Comparison of ENCODE assay signal across 13 cellular contexts in genomic region chr14:70935135-70935534, GRCh38. TPM values are rescaled to one million over a fixed set of nuclear protein-coding genes. Genes with fewer than 3 reads are reported as not detected.
DNase-seq lines count a peak whose midpoint lies in the region; ATAC-seq, FAIRE-seq and TF ChIP-seq lines count a peak whose summit lies in the region.
"Had no signal": no experiment of that assay in that cellular context is flagged by ENCODE, and none has a peak within 500 bp of the region (broad histone marks: within the 10 kb centered on the region; RNA-seq: fewer than 3 reads in every experiment).

No MANE protein-coding gene starts in this region.

- intact Hi-C loops in transverse colon (cut with DNase I; ENCODE audit: low total_unique reads) = no loop called here

- H3K27me3 Mint-ChIP-seq in activated naive CD4-positive, alpha-beta T cell treated with anti-CD3 and anti-CD28 coated beads, Interleukin-2, amount 50 U/mL, for 24 hours = no peaks in the 10 kb centered on the region
- peaks cover 1% of the 10 kb centered on the region for H3K27me3 Mint-ChIP-seq in endothelial cell (ENCODE audit: unreplicated experiment)
- H3K27me3 Mint-ChIP-seq: dendritic cell treated with granulocyte-macrophage colony-stimulating factor and Interleukin-4, amounts not matched to agents 40 ng/mL and 50 ng/mL, for 4 days had no signal

- peak overlapping the region in 1 of 4 donors; percentile 6 for H3K4me3 ChIP-seq in Peyer's patch
- no peak overlapping the region for H3K4me3 ChIP-seq in transverse colon

- ATAC-seq in left lobe of liver = peak; percentile 42

- peaks cover 86% of the 10 kb centered on the region for H3K4me1 Mint-ChIP-seq in activated naive CD4-positive, alpha-beta T cell treated with anti-CD3 and anti-CD28 coated beads, Interleukin-2, amount 50 U/mL, for 24 hours
- peaks cover 4% of the 10 kb centered on the region for H3K4me1 Mint-ChIP-seq in endothelial cell (ENCODE audit: unreplicated experiment)

- TF ChIP-seq POLR2A in Peyer's patch (IDR thresholded peaks at IDR 0.05) (no peak), transverse colon (IDR thresholded peaks at IDR 0.05) (no peak)

- in situ Hi-C loops in transverse colon (cut with MboI; ENCODE audit: low pct_ligation_motif_present in 1 of 4, low pct_unique_long_range_greater_than_20kb in 1 of 4, low sequenced_read_pairs in 3 of 4) = no loop called here

- H3K4me1 ChIP-seq in Peyer's patch = peaks cover 0 to 13% (median 3%) of the 10 kb centered on the region in 4 donors
- peaks cover 3 to 26% (median 14%) of the 10 kb centered on the region in 4 donors for H3K4me1 ChIP-seq in transverse colon
- H3K4me1 ChIP-seq: BE2C had no signal

- H3K27me3 ChIP-seq in Peyer's patch (no peaks in the 10 kb centered on the region), transverse colon (no peaks in the 10 kb centered on the region)
- H3K27me3 ChIP-seq: BE2C had no signal

- H3K9me3 Mint-ChIP-seq in activated naive CD4-positive, alpha-beta T cell treated with anti-CD3 and anti-CD28 coated beads, Interleukin-2, amount 50 U/mL, for 24 hours = no peaks in the 10 kb centered on the region
- H3K9me3 Mint-ChIP-seq in endothelial cell (ENCODE audit: unreplicated experiment) = no peaks in the 10 kb centered on the region
- H3K9me3 Mint-ChIP-seq: dendritic cell treated with granulocyte-macrophage colony-stimulating factor and Interleukin-4, amounts not matched to agents 40 ng/mL and 50 ng/mL, for 4 days had no signal

- H3K36me3 Mint-ChIP-seq in activated naive CD4-positive, alpha-beta T cell treated with anti-CD3 and anti-CD28 coated beads, Interleukin-2, amount 50 U/mL, for 24 hours = peaks cover 11% of the 10 kb centered on the region
- H3K36me3 Mint-ChIP-seq in endothelial cell (ENCODE audit: low read depth, unreplicated experiment) = no peaks in the 10 kb centered on the region

- no peaks in the 10 kb centered on the region for H3K9me3 ChIP-seq in Peyer's patch
- no peaks in the 10 kb centered on the region for H3K9me3 ChIP-seq in transverse colon
- H3K9me3 ChIP-seq: BE2C had no signal

- H3K36me3 ChIP-seq in Peyer's patch = no peaks in the 10 kb centered on the region
- no peaks in the 10 kb centered on the region for H3K36me3 ChIP-seq in transverse colon
- H3K36me3 ChIP-seq: BE2C had no signal

- TF ChIP-seq CTCF in Peyer's patch (IDR thresholded peaks at IDR 0.05) (no peak), transverse colon (IDR thresholded peaks at IDR 0.05) (no peak), endothelial cell (IDR thresholded peaks at IDR 0.05; ENCODE audit: unreplicated experiment) (no peak)

- peak overlapping the region; percentile 77 for H3K4me3 Mint-ChIP-seq in activated naive CD4-positive, alpha-beta T cell treated with anti-CD3 and anti-CD28 coated beads, Interleukin-2, amount 50 U/mL, for 24 hours
- H3K4me3 Mint-ChIP-seq in endothelial cell (ENCODE audit: unreplicated experiment) = no peak overlapping the region
- H3K4me3 Mint-ChIP-seq: dendritic cell treated with granulocyte-macrophage colony-stimulating factor and Interleukin-4, amounts not matched to agents 40 ng/mL and 50 ng/mL, for 4 days had no signal

- peak overlapping the region in 3 of 4 donors; percentile 6 to 8 (median 8) for H3K27ac ChIP-seq in Peyer's patch
- peak overlapping the region; percentile 11 to 60 (median 39) for H3K27ac ChIP-seq in transverse colon

- no peak for TF ChIP-seq EP300 in transverse colon (IDR thresholded peaks at IDR 0.05; ENCODE audit: low read depth)

- FAIRE-seq in GM19239 (lab: Jason Lieb, UNC) = no peak

- 53 to 61% methylated on average over 3 of the region's 3 CpGs for WGBS in transverse colon (ENCODE audit: low coverage in 1 of 2), 2 donors

- H3K27ac Mint-ChIP-seq in activated naive CD4-positive, alpha-beta T cell treated with anti-CD3 and anti-CD28 coated beads, Interleukin-2, amount 50 U/mL, for 24 hours = peak overlapping the region; percentile 98
- no peak overlapping the region for H3K27ac Mint-ChIP-seq in endothelial cell (ENCODE audit: unreplicated experiment)

- no peak for DNase-seq in activated naive CD4-positive, alpha-beta T cell treated with Interleukin-2 at 50 U/mL for 16 hours
- no peak for DNase-seq in Peyer's patch
- DNase-seq in left lobe of liver (ENCODE audit: low spot score) = no peak
- no peak for DNase-seq in transverse colon
- DNase-seq in GM19239 (ENCODE audit: insufficient read length, low spot score) = no peak
- DNase-seq in stimulated activated CD4-positive, alpha-beta T cell treated with anti-CD3 and anti-CD28 coated beads, Interleukin-2, amount 100 ng/mL, for 24 hours = no peak
- DNase-seq in endothelial cell (ENCODE audit: low spot score) = no peak
- DNase-seq: BE2C; hippocampal formation; NCI-H524 treated with DMSO at 0.1 percent for 48 hours; stimulated activated CD4-positive, alpha-beta T cell treated with anti-CD3 and anti-CD28 coated beads, Interleukin-4, amount 100 ng/mL, for 24 hours had no signal

RNA-seq across cellular contexts. Expression of gene PCNX1, which starts 27.9 kb away (rescaled TPM):
- 100 to 1,000 TPM in 1 of 4 donors, 10 to 100 TPM in 3; 62.7 to 136 (median 90.5) TPM for total RNA-seq in Peyer's patch
- 30.5 TPM for total RNA-seq in left lobe of liver
- 10 to 100 TPM; 15.0 to 64.6 (median 46.0) TPM for total RNA-seq in transverse colon
- 68.8 TPM for total RNA-seq in endothelial cell (ENCODE audit: unreplicated experiment)
